26 cellular contexts compared by ENCODE assay signal in genomic region chr14:39276005-39276404, GRCh38. TPM values are rescaled to one million over a fixed set of nuclear protein-coding genes. Genes with fewer than 3 reads are reported as not detected.
A peak's percentile ranks its signal among the peaks of the same experiment; 100 is the strongest.
DNase-seq lines count a peak whose midpoint lies in the region; ATAC-seq, FAIRE-seq and TF ChIP-seq lines count a peak whose summit lies in the region.
"Had no signal": no experiment of that assay in that cellular context is flagged by ENCODE, and none has a peak within 500 bp of the region (broad histone marks: within the 10 kb centered on the region; RNA-seq: fewer than 3 reads in every experiment).

No MANE protein-coding gene starts in this region.

- no peak for TF ChIP-seq POLR2A in GM12878 (IDR thresholded peaks at IDR 0.05; ENCODE audit: low read depth, low read length)

- H3K4me3 ChIP-seq in CD4-positive, alpha-beta memory T cell (ENCODE audit: low read length in 2 of 2): no peak overlapping the region
- H3K4me3 ChIP-seq in GM12878: no peak overlapping the region
- H3K4me3 ChIP-seq in naive thymus-derived CD4-positive, alpha-beta T cell (ENCODE audit: low read length): no peak overlapping the region
- no peak overlapping the region for H3K4me3 ChIP-seq in A673 (ENCODE audit: low read depth, low read length, poor library complexity, severe bottlenecking)
- H3K4me3 ChIP-seq in ascending aorta: no peak overlapping the region
- H3K4me3 ChIP-seq: esophagus muscularis mucosa, sigmoid colon, SJSA1, upper lobe of right lung had no signal

- H4K20me1 ChIP-seq in GM12878 (ENCODE audit: control insufficient read depth, insufficient read depth): no peaks in the 10 kb centered on the region

- BruUV-seq in GM12878 (replicated peaks; lab: Mats Ljungman, UMichigan): TSS peak; percentile 18
- no TSS peak for BruUV-seq in A673 (replicated peaks; lab: Mats Ljungman, UMichigan)

- POLR2A ChIA-PET in CD4-positive, alpha-beta memory T cell (lab: Charles Lee; ENCODE audit: partially characterized antibody): no interaction called here
- POLR2A ChIA-PET in GM12878 (lab: Charles Lee): interaction anchor here (0.6 to 1.1 kb wide), 3 partner anchors 11 to 177 kb away, joined by 3 to 5 read pairs (median 3); no protein-coding TSS in a partner anchor
- POLR2A ChIA-PET in naive thymus-derived CD4-positive, alpha-beta T cell (lab: Charles Lee): interaction anchor here (0.8 kb wide), 1 partner anchor 9 kb away, joined by 3 read pairs; no protein-coding TSS in a partner anchor
- POLR2A ChIA-PET in A673 (lab: Charles Lee; ENCODE audit: low non-redundant PET): no interaction called here

- H3K4me1 Mint-ChIP-seq in CD4-positive, alpha-beta memory T cell: peaks cover 39 to 73% (median 55%) of the 10 kb centered on the region in 4 donors
- peaks cover 44 to 70% (median 65%) of the 10 kb centered on the region in 7 donors for H3K4me1 Mint-ChIP-seq in naive thymus-derived CD4-positive, alpha-beta T cell

- WGBS in GM12878 (ENCODE audit: insufficient coverage, insufficient replicate concordance, low lambda C conversion rate, missing lambda C conversion rate): 100% methylated on average over 1 of the region's 1 CpG

- H3K9me3 ChIP-seq in CD4-positive, alpha-beta memory T cell (ENCODE audit: control insufficient read depth in 1 of 2, low read length in 2 of 2): no peaks in the 10 kb centered on the region
- H3K9me3 ChIP-seq in GM12878 (replicated peaks; ENCODE audit: control insufficient read depth, insufficient read depth, low read length): peaks cover 5% of the 10 kb centered on the region
- H3K9me3 ChIP-seq in naive thymus-derived CD4-positive, alpha-beta T cell (ENCODE audit: control insufficient read depth in 2 of 3, low read length in 3 of 3): no peaks in the 10 kb centered on the region
- peaks cover 14% of the 10 kb centered on the region for H3K9me3 ChIP-seq in A673 (ENCODE audit: low read depth, low read length, poor library complexity, severe bottlenecking)
- H3K9me3 ChIP-seq in ascending aorta: no peaks in the 10 kb centered on the region
- H3K9me3 ChIP-seq: esophagus muscularis mucosa, sigmoid colon, SJSA1, upper lobe of right lung had no signal

- H3K9ac ChIP-seq in GM12878 (ENCODE audit: control insufficient read depth, insufficient read depth, low read length): no peak overlapping the region

- no peak for FAIRE-seq in GM12878 (lab: Jason Lieb, UNC)
- FAIRE-seq: H1 had no signal

- intact Hi-C loops in CD4-positive, alpha-beta memory T cell (cut with micrococcal nuclease): no loop called here
- intact Hi-C loops in GM12878 (cut with micrococcal nuclease; ENCODE audit: unreplicated experiment) (no loop called here), A673 (cut with micrococcal nuclease; ENCODE audit: unreplicated experiment) (no loop called here), ascending aorta (cut with DNase I) (no loop called here)
- intact Hi-C loops in naive thymus-derived CD4-positive, alpha-beta T cell (cut with micrococcal nuclease): no loop called here

- peak; percentile 7 for DNase-seq in NCI-H146 (lab: John Stamatoyannopoulos, UW)
- no peak for DNase-seq in NCI-H146 treated with DMSO at 0.1 percent for 48 hours (lab: John Stamatoyannopoulos, UW; ENCODE audit: unreplicated experiment)
- DNase-seq in CD4-positive, alpha-beta memory T cell: no peak
- no peak for DNase-seq in GM12878 (ENCODE audit: low read depth, low spot score)
- no peak for DNase-seq in naive thymus-derived CD4-positive, alpha-beta T cell
- no peak for DNase-seq in A673 (ENCODE audit: low spot score)
- no peak for DNase-seq in NCI-H748 (lab: John Stamatoyannopoulos, UW; ENCODE audit: unreplicated experiment)
- DNase-seq in ascending aorta (ENCODE audit: low spot score in 2 of 2): no peak
- DNase-seq: activated CD4-positive, CD25-positive, alpha-beta regulatory T cell; activated naive CD4-positive, alpha-beta T cell; anterior cingulate cortex; DMS153; foreskin melanocyte; mammary epithelial cell; NCI-H187 treated with DMSO at 0.1 percent for 48 hours; NCI-H526; posterior cingulate gyrus; sigmoid colon; stimulated activated CD4-positive, alpha-beta T cell treated with anti-CD3 and anti-CD28 coated beads, Interleukin-4, amount 100 ng/mL, for 24 hours; stimulated activated naive B cell treated with anti-CD40 and anti-IgM and Interleukin-4, amounts not matched to agents 10 μg/mL and 1 μg/mL and 100 μg/mL, for 72 hours; upper lobe of right lung had no signal

- CTCF ChIA-PET in CD4-positive, alpha-beta memory T cell (lab: Charles Lee; ENCODE audit: partially characterized antibody): no interaction called here
- CTCF ChIA-PET in GM12878 (lab: Yijun Ruan, JAX): interaction anchor here (0.6 to 1.0 kb wide), 2 partner anchors 45 to 1189 kb away, joined by 3 read pairs; no protein-coding TSS in a partner anchor
- CTCF ChIA-PET in naive thymus-derived CD4-positive, alpha-beta T cell (lab: Charles Lee): no interaction called here
- CTCF ChIA-PET in A673 (lab: Charles Lee): no interaction called here

- H3K27me3 ChIP-seq in CD4-positive, alpha-beta memory T cell (ENCODE audit: insufficient read depth, low read length): no peaks in the 10 kb centered on the region
- H3K27me3 ChIP-seq in GM12878 (replicated peaks in 1 of 2; ENCODE audit: control insufficient read depth in 2 of 2, insufficient read depth in 2 of 2, low read length in 1 of 2) (no peaks in the 10 kb centered on the region), A673 (replicated peaks; ENCODE audit: insufficient read depth, low read depth, low read length, poor library complexity) (no peaks in the 10 kb centered on the region), ascending aorta (no peaks in the 10 kb centered on the region)
- H3K27me3 ChIP-seq in naive thymus-derived CD4-positive, alpha-beta T cell (ENCODE audit: control insufficient read depth in 2 of 2, insufficient read depth in 2 of 2, low read length in 2 of 2): no peaks in the 10 kb centered on the region
- H3K27me3 ChIP-seq: esophagus muscularis mucosa, sigmoid colon, SJSA1, upper lobe of right lung had no signal

- H3K27me3 Mint-ChIP-seq in CD4-positive, alpha-beta memory T cell: no peaks in the 10 kb centered on the region
- H3K27me3 Mint-ChIP-seq in naive thymus-derived CD4-positive, alpha-beta T cell: no peaks in the 10 kb centered on the region
- H3K27me3 Mint-ChIP-seq: dendritic cell treated with granulocyte-macrophage colony-stimulating factor and Interleukin-4, amounts not matched to agents 40 ng/mL and 50 ng/mL, for 4 days; stimulated activated naive B cell treated with anti-CD40 and anti-IgM and Interleukin-4, amounts not matched to agents 10 μg/mL and 1 μg/mL and 100 μg/mL, for 72 hours had no signal

- peak; percentile 54 for ATAC-seq in GM12878
- no peak for ATAC-seq in naive thymus-derived CD4-positive, alpha-beta T cell
- ATAC-seq: stimulated activated naive B cell treated with anti-CD40 and anti-IgM and Interleukin-4, amounts not matched to agents 10 μg/mL and 1 μg/mL and 100 μg/mL, for 72 hours; upper lobe of right lung had no signal

- no peak overlapping the region for H3K4me2 ChIP-seq in GM12878 (ENCODE audit: control insufficient read depth, insufficient read depth)

- H3K9me3 Mint-ChIP-seq in CD4-positive, alpha-beta memory T cell: no peaks in the 10 kb centered on the region
- H3K9me3 Mint-ChIP-seq in naive thymus-derived CD4-positive, alpha-beta T cell: peaks cover 0 to 11% (median 0%) of the 10 kb centered on the region in 11 donors
- H3K9me3 Mint-ChIP-seq: dendritic cell treated with granulocyte-macrophage colony-stimulating factor and Interleukin-4, amounts not matched to agents 40 ng/mL and 50 ng/mL, for 4 days had no signal

- H3K4me3 Mint-ChIP-seq in CD4-positive, alpha-beta memory T cell: no peak overlapping the region
- peak overlapping the region in 1 of 10 donors; percentile 24 for H3K4me3 Mint-ChIP-seq in naive thymus-derived CD4-positive, alpha-beta T cell
- H3K4me3 Mint-ChIP-seq: dendritic cell treated with granulocyte-macrophage colony-stimulating factor and Interleukin-4, amounts not matched to agents 40 ng/mL and 50 ng/mL, for 4 days; stimulated activated naive B cell treated with anti-CD40 and anti-IgM and Interleukin-4, amounts not matched to agents 10 μg/mL and 1 μg/mL and 100 μg/mL, for 72 hours had no signal

- RAD21 ChIA-PET in GM12878 (lab: Charles Lee; ENCODE audit: unreplicated experiment): no interaction called here

- peaks cover 23% of the 10 kb centered on the region for H3K79me2 ChIP-seq in GM12878 (ENCODE audit: control insufficient read depth, insufficient read depth, low read length)

- TF ChIP-seq EP300 in GM12878 (IDR thresholded peaks at IDR 0.05; ENCODE audit: borderline replicate concordance in 1 of 2, control insufficient read depth in 1 of 2, low read depth in 2 of 2, low read length in 2 of 2): no peak

- peaks cover 6% of the 10 kb centered on the region for H3K36me3 ChIP-seq in CD4-positive, alpha-beta memory T cell (ENCODE audit: insufficient read depth, low read length)
- no peaks in the 10 kb centered on the region; a peak in 2 of 4 replicates for H3K36me3 ChIP-seq in GM12878 (ENCODE audit: control insufficient read depth in 2 of 2, insufficient read depth in 2 of 2, low read length in 1 of 2)
- peaks cover 0 to 7% (median 4%) of the 10 kb centered on the region in 3 experiments for H3K36me3 ChIP-seq in naive thymus-derived CD4-positive, alpha-beta T cell (ENCODE audit: control insufficient read depth in 2 of 3, insufficient read depth in 3 of 3, low read length in 3 of 3)
- peaks cover 6% of the 10 kb centered on the region for H3K36me3 ChIP-seq in A673 (ENCODE audit: insufficient read depth, low read length, poor library complexity, severe bottlenecking)
- peaks cover 9 to 13% of the 10 kb centered on the region in 2 donors for H3K36me3 ChIP-seq in ascending aorta

- H3K4me1 ChIP-seq in CD4-positive, alpha-beta memory T cell (ENCODE audit: insufficient read depth, low read length): peaks cover 32% of the 10 kb centered on the region
- H3K4me1 ChIP-seq in GM12878 (ENCODE audit: control insufficient read depth, insufficient read depth, low read length) (no peaks in the 10 kb centered on the region), A673 (ENCODE audit: insufficient read depth, low read length, poor library complexity, severe bottlenecking) (no peaks in the 10 kb centered on the region), ascending aorta (peaks cover 0 to 2% of the 10 kb centered on the region in 2 donors)
- peaks cover 0 to 5% of the 10 kb centered on the region in 2 donors for H3K4me1 ChIP-seq in naive thymus-derived CD4-positive, alpha-beta T cell (ENCODE audit: control insufficient read depth in 2 of 2, insufficient read depth in 2 of 2, low read length in 2 of 2)
- H3K4me1 ChIP-seq: SJSA1, upper lobe of right lung had no signal

- H3K27ac ChIP-seq in CD4-positive, alpha-beta memory T cell (ENCODE audit: low read depth, low read length): no peak overlapping the region
- no peak overlapping the region for H3K27ac ChIP-seq in GM12878 (ENCODE audit: control insufficient read depth, insufficient read depth)
- no peak overlapping the region for H3K27ac ChIP-seq in naive thymus-derived CD4-positive, alpha-beta T cell (ENCODE audit: low read depth, low read length)
- no peak overlapping the region for H3K27ac ChIP-seq in A673 (ENCODE audit: low read depth, low read length, poor library complexity, severe bottlenecking)
- H3K27ac ChIP-seq in ascending aorta: no peak overlapping the region
- H3K27ac ChIP-seq: 22Rv1, esophagus muscularis mucosa, sigmoid colon, SJSA1, upper lobe of right lung had no signal

- H2AFZ ChIP-seq in GM12878 (ENCODE audit: control insufficient read depth, low read depth, low read length): no peak overlapping the region

- peak overlapping the region in 6 of 7 donors; percentile 8 to 76 (median 31) for H3K27ac Mint-ChIP-seq in CD4-positive, alpha-beta memory T cell
- H3K27ac Mint-ChIP-seq in naive thymus-derived CD4-positive, alpha-beta T cell: peak overlapping the region in 8 of 9 donors; percentile 9 to 87 (median 52)
- H3K27ac Mint-ChIP-seq: dendritic cell treated with granulocyte-macrophage colony-stimulating factor and Interleukin-4, amounts not matched to agents 40 ng/mL and 50 ng/mL, for 4 days; stimulated activated naive B cell treated with anti-CD40 and anti-IgM and Interleukin-4, amounts not matched to agents 10 μg/mL and 1 μg/mL and 100 μg/mL, for 72 hours had no signal

- SMC1A ChIA-PET in GM12878 (lab: Charles Lee; ENCODE audit: uncharacterized antibody, unreplicated experiment): no interaction called here

- TF ChIP-seq RAD21 in GM12878 (IDR thresholded peaks at IDR 0.05; ENCODE audit: insufficient read depth, low read depth, low read length): no peak

- peaks cover 17 to 30% of the 10 kb centered on the region in 2 donors for H3K36me3 Mint-ChIP-seq in CD4-positive, alpha-beta memory T cell
- H3K36me3 Mint-ChIP-seq in naive thymus-derived CD4-positive, alpha-beta T cell: peaks cover 0 to 39% (median 24%) of the 10 kb centered on the region in 5 donors

- no peak for TF ChIP-seq CTCF in GM12878 (IDR thresholded peaks at IDR 0.05 in 2 of 3, conservative IDR thresholded peaks at IDR 0.05 in 1 of 3; ENCODE audit: control insufficient read depth in 2 of 3, extremely low read depth in 1 of 3, insufficient read depth in 1 of 3, low read depth in 3 of 3, low read length in 3 of 3)
- TF ChIP-seq CTCF in A673 (conservative IDR thresholded peaks at IDR 0.05; ENCODE audit: low read depth, low read length): no peak
- no peak for TF ChIP-seq CTCF in ascending aorta (IDR thresholded peaks at IDR 0.05)

- in situ Hi-C loops in GM12878 (cut with MboI): no loop called here

RNA-seq across cellular contexts. Expression of gene MIA2, which starts 42.3 kb away (rescaled TPM):
- 10 to 100 TPM; 25.8 to 26.6 TPM for total RNA-seq in CD4-positive, alpha-beta memory T cell
- polyA plus RNA-seq in CD4-positive, alpha-beta memory T cell: 10 to 100 TPM; 19.0 to 26.7 TPM
- total RNA-seq in GM12878 (2013; cell fraction: nucleolus; rRNA removed): 32.1 and 33.9 TPM in 2 replicates
- total RNA-seq in GM12878 (2014; rRNA removed): 12.3 and 12.6 TPM in 2 replicates
- total RNA-seq in GM12878 (2014; rRNA removed; fragmentation: Illumina TruSeq; extraction: Trizol): 18.4 and 19.8 TPM in 2 replicates
- 12.6 and 15.7 TPM in 2 replicates for total RNA-seq in GM12878 (2021)
- 11.9 TPM for polyA plus RNA-seq in GM12878 (2011; ENCODE audit: low read depth)
- polyA plus RNA-seq in GM12878 (2011; rRNA removed): 36.8 and 46.5 TPM in 2 replicates
- polyA plus RNA-seq in GM12878 (2011; cell fraction: cytosol; rRNA removed): 22.3 and 23.0 TPM in 2 replicates
- polyA plus RNA-seq in GM12878 (2011; cell fraction: nucleus; rRNA removed): 20.0 and 26.4 TPM in 2 replicates
- 8.5 and 10.2 TPM in 2 replicates for polyA plus RNA-seq in GM12878 (2012)
- 24.3 and 29.6 TPM in 2 replicates for polyA plus RNA-seq in GM12878 (2014; fragmentation: Illumina TruSeq; extraction: Trizol)
- 10 to 100 TPM in 1 of 2 experiments, 1 to 10 TPM in 1; 6.3 to 10.2 TPM for polyA plus RNA-seq in GM12878 (2014; fragmentation: Nextera tagmentation; extraction: Ambion mirVana)
- 10.0 and 10.5 TPM in 2 replicates for polyA plus RNA-seq in GM12878 (2014; rRNA removed)
- polyA plus RNA-seq in GM12878 (2016; fragmentation: Nextera tagmentation; extraction: Ambion mirVana): 10 to 100 TPM; 19.8 to 20.2 TPM
- polyA minus RNA-seq in GM12878 (2011; rRNA and poly(A)+ RNA removed): 13.5 and 20.1 TPM in 2 replicates
- polyA minus RNA-seq in GM12878 (2011; cell fraction: cytosol; rRNA and poly(A)+ RNA removed): 8.6 and 9.5 TPM in 2 replicates
- polyA minus RNA-seq in GM12878 (2011; cell fraction: nucleus; rRNA and poly(A)+ RNA removed): 10.5 and 18.4 TPM in 2 replicates
- 10 to 100 TPM; 18.4 to 29.1 (median 26.1) TPM for total RNA-seq in naive thymus-derived CD4-positive, alpha-beta T cell
- 10 to 100 TPM; 20.5 to 30.6 TPM for polyA plus RNA-seq in naive thymus-derived CD4-positive, alpha-beta T cell
- total RNA-seq in A673 (2021): 16.0 and 16.7 TPM in 2 replicates
- 14.4 TPM for total RNA-seq in ascending aorta

Comparison
In these comparisons a context has a peak if more than half of its experiments do, and no peak if none do; other contexts are left out.
1. POLR2A ChIA-PET loops: an anchor here in GM12878 (0.6 to 1.1 kb wide) and naive thymus-derived CD4-positive, alpha-beta T cell (0.8 kb wide); none called in CD4-positive, alpha-beta memory T cell and A673.